Comparison of ENCODE assay signal across 8 cellular contexts in genomic region chr11:46347637-46348311, GRCh38. TPM values are rescaled to one million over a fixed set of nuclear protein-coding genes. Genes with fewer than 3 reads are reported as not detected.
A peak's percentile ranks its signal among the peaks of the same experiment; 100 is the strongest.
DNase-seq lines count a peak whose midpoint lies in the region; ATAC-seq and TF ChIP-seq lines count a peak whose summit lies in the region.

No MANE protein-coding gene starts in this region.

- WGBS in mesodermal cell (ENCODE audit: insufficient coverage in 2 of 2), 2 experiments, result 8 to 13% methylated on average over 52 to 63 of the region's 63 CpGs
- WGBS in urinary bladder, result 3% methylated on average over 63 of the region's 63 CpGs

- no peak for DNase-seq in NT2/D1 (ENCODE audit: low read depth, low spot score)
- peak in 8 of 61 donors; percentile 20 to 71 (median 44) for DNase-seq in caudate nucleus (lab: John Stamatoyannopoulos, UW)
- no peak for DNase-seq in GM10248 (ENCODE audit: extremely low spot score)
- no peak for DNase-seq in NCI-H510A treated with DMSO at 0.1 percent for 48 hours (lab: John Stamatoyannopoulos, UW)

- H3K4me1 ChIP-seq in NT2/D1 (ENCODE audit: insufficient read depth, insufficient read length), result peaks cover 54% of the 10 kb centered on the region
- peaks cover 42% of the 10 kb centered on the region for H3K4me1 ChIP-seq in mesodermal cell (ENCODE audit: control insufficient read depth, insufficient read depth, low read length, poor library complexity, severe bottlenecking)
- no peaks in the 10 kb centered on the region for H3K4me1 ChIP-seq in urinary bladder (ENCODE audit: insufficient read depth)

- CTCF ChIA-PET in GM10248 (lab: Yijun Ruan, JAX), result interaction anchor here (0.6 to 21.1 kb wide), 16 partner anchors 13 to 271 kb away, joined by 3 to 452 read pairs (median 4); no protein-coding TSS in a partner anchor

- H3K27ac ChIP-seq in caudate nucleus (ENCODE audit: low read depth, low read length), result peak overlapping the region; percentile 62
- no peak overlapping the region for H3K27ac ChIP-seq in mesodermal cell (ENCODE audit: low read depth, low read length, severe bottlenecking)
- H3K27ac ChIP-seq in urinary bladder (ENCODE audit: low read depth), result no peak overlapping the region

- peak; percentile 3 for ATAC-seq in GM21390 (IDR thresholded peaks at IDR 0.05; ENCODE audit: unreplicated experiment)
- no peak for ATAC-seq in GM21737 (IDR thresholded peaks at IDR 0.05; ENCODE audit: unreplicated experiment)

- H3K9me3 ChIP-seq in NT2/D1 (ENCODE audit: insufficient read depth, low read length) (no peaks in the 10 kb centered on the region), mesodermal cell (ENCODE audit: control insufficient read depth, low read length) (no peaks in the 10 kb centered on the region)

- H3K4me3 ChIP-seq in NT2/D1 (ENCODE audit: insufficient read length, low read depth) (peak overlapping the region; percentile 96), mesodermal cell (ENCODE audit: extremely low read depth, insufficient read depth, low read length, poor library complexity, severe bottlenecking) (peak overlapping the region; percentile 70), urinary bladder (ENCODE audit: low read depth, low read length) (peak overlapping the region; percentile 67)

- TF ChIP-seq CTCF in GM10248 (IDR thresholded peaks at IDR 0.05; ENCODE audit: control extremely low read depth, extremely low read depth, low read depth, missing control alignments), result no peak

- H3K27me3 ChIP-seq in NT2/D1 (ENCODE audit: insufficient read depth, insufficient read length), result peaks cover 19% of the 10 kb centered on the region

- H3K36me3 ChIP-seq in NT2/D1 (ENCODE audit: insufficient read depth, insufficient read length, low read length) (peaks cover 42% of the 10 kb centered on the region), mesodermal cell (ENCODE audit: control insufficient read depth, insufficient read depth, low read length) (peaks cover 19% of the 10 kb centered on the region), urinary bladder (ENCODE audit: insufficient read depth) (no peaks in the 10 kb centered on the region)

- peak overlapping the region; percentile 98 for H3K9ac ChIP-seq in NT2/D1 (ENCODE audit: insufficient read length, low read depth)

- POLR2A ChIA-PET in GM10248 (lab: Yijun Ruan, JAX), result no interaction called here

RNA-seq across cellular contexts. Expression of gene DGKZ, which starts 0.5 kb away (rescaled TPM):
- polyA plus RNA-seq in mesodermal cell (2013, experiment 1 of 2), result 58.8 TPM
- 45.7 TPM for polyA plus RNA-seq in mesodermal cell (2013, experiment 2 of 2)
- 18.5 TPM for total RNA-seq in urinary bladder
- polyA plus RNA-seq in urinary bladder, result 47.8 TPM

RNA-seq across cellular contexts. Expression of gene MDK, which starts 33.7 kb away (rescaled TPM):
- 1,793 TPM for polyA plus RNA-seq in mesodermal cell (2013, experiment 1 of 2)
- 1,702 TPM for polyA plus RNA-seq in mesodermal cell (2013, experiment 2 of 2)
- total RNA-seq in urinary bladder, result 68.8 TPM
- polyA plus RNA-seq in urinary bladder, result 58.3 TPM

RNA-seq across cellular contexts. Expression of gene CHRM4, which starts 43.8 kb away (rescaled TPM):
- polyA plus RNA-seq in mesodermal cell (2013, experiment 1 of 2), result not detected
- polyA plus RNA-seq in mesodermal cell (2013, experiment 2 of 2), result 0.56 TPM
- 0.21 TPM for total RNA-seq in urinary bladder
- 0.56 TPM for polyA plus RNA-seq in urinary bladder
